12 cellular contexts compared by ENCODE assay signal in the genomic region with DNA sequence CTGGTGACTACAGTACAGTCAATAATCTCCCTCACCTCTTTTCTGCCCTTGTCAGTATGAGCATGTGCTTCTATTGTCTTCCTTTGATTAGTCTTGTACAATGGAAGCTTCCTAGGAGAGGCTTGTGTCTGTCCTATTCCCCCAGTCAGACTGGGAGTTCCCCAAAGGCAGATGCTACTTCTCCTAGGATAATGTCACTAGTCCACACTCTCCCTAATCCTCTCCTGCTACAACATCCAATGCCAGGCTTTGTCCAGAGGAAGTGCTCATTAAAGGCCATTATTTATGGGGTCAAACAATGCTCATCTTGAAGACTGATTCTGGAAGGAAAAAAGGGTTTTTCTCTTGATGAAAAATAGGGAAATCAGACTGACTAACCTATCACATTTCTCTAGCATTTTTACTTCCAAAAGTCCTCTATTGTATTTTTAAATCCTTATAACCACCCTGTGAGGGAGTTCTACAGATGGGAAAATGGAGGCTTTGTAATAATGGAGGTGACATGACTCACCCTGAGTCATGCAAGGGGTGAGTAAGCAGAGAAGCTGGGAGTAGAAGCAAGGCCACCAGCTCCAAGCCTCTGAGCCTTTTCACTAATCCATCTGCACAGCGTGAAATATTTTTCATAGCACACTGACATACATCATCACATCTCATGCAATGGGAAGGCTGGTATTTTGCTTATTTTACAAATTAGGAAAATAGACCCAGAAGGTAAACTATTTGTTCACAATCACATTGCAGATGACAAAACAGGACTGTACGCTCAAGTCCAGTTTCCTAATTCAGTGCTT.
DNase-seq lines count a peak whose midpoint lies in the region; ATAC-seq and TF ChIP-seq lines count a peak whose summit lies in the region.
"Had no signal": no experiment of that assay in that cellular context is flagged by ENCODE, and none has a peak within 500 bp of the region (broad histone marks: within the 10 kb centered on the region; RNA-seq: fewer than 3 reads in every experiment).

No MANE protein-coding gene starts in this region.

- DNase-seq in activated naive CD8-positive, alpha-beta T cell treated with anti-CD3 and anti-CD28 coated beads, Interleukin-2, amount 50 U/mL, for 24 hours, result peak; percentile 3
- DNase-seq in activated naive CD8-positive, alpha-beta T cell treated with anti-CD3 and anti-CD28 coated beads for 36 hours, result no peak
- DNase-seq in NCI-H69 (lab: John Stamatoyannopoulos, UW), result peak; percentile 15
- DNase-seq in epithelial cell of esophagus (ENCODE audit: low read depth), result peak; percentile 63
- DNase-seq in smooth muscle cell of the brain vasculature (ENCODE audit: low read depth, low spot score), result peak; percentile 79
- no peak for DNase-seq in dermis blood vessel endothelial cell
- DNase-seq: CD8-positive, alpha-beta memory T cell; esophagus squamous epithelium had no signal

- H3K36me3 Mint-ChIP-seq in activated naive CD8-positive, alpha-beta T cell treated with anti-CD3 and anti-CD28 coated beads, Interleukin-2, amount 50 U/mL, for 24 hours (ENCODE audit: low read depth), result no peaks in the 10 kb centered on the region
- H3K36me3 Mint-ChIP-seq in activated naive CD8-positive, alpha-beta T cell treated with anti-CD3 and anti-CD28 coated beads for 36 hours, result no peaks in the 10 kb centered on the region
- H3K36me3 Mint-ChIP-seq: CD8-positive, alpha-beta memory T cell had no signal

- no peak overlapping the region for H3K4me3 ChIP-seq in epithelial cell of esophagus (ENCODE audit: low read length)
- H3K4me3 ChIP-seq: esophagus squamous epithelium had no signal

- ATAC-seq in activated naive CD8-positive, alpha-beta T cell treated with anti-CD3 and anti-CD28 coated beads, Interleukin-2, amount 50 U/mL, for 24 hours, result peak; percentile 73
- ATAC-seq in HG02610 (IDR thresholded peaks at IDR 0.05; ENCODE audit: unreplicated experiment) (no peak), HG02870 (IDR thresholded peaks at IDR 0.05; ENCODE audit: unreplicated experiment) (no peak)

- H3K4me3 Mint-ChIP-seq in activated naive CD8-positive, alpha-beta T cell treated with anti-CD3 and anti-CD28 coated beads, Interleukin-2, amount 50 U/mL, for 24 hours, result no peak overlapping the region
- H3K4me3 Mint-ChIP-seq in activated naive CD8-positive, alpha-beta T cell treated with anti-CD3 and anti-CD28 coated beads for 36 hours, result no peak overlapping the region
- H3K4me3 Mint-ChIP-seq: CD8-positive, alpha-beta memory T cell; nephron; T-helper 2 cell treated with Interferon-gamma antibody and Interleukin-4, amounts not matched to agents 5 μg/mL and 100 μg/mL, for 36 hours had no signal

- H3K27me3 Mint-ChIP-seq in activated naive CD8-positive, alpha-beta T cell treated with anti-CD3 and anti-CD28 coated beads, Interleukin-2, amount 50 U/mL, for 24 hours, result peaks cover 5% of the 10 kb centered on the region
- H3K27me3 Mint-ChIP-seq in activated naive CD8-positive, alpha-beta T cell treated with anti-CD3 and anti-CD28 coated beads for 36 hours, result peaks cover 6% of the 10 kb centered on the region

- no peak overlapping the region for H3K27ac Mint-ChIP-seq in activated naive CD8-positive, alpha-beta T cell treated with anti-CD3 and anti-CD28 coated beads, Interleukin-2, amount 50 U/mL, for 24 hours
- no peak overlapping the region for H3K27ac Mint-ChIP-seq in activated naive CD8-positive, alpha-beta T cell treated with anti-CD3 and anti-CD28 coated beads for 36 hours
- H3K27ac Mint-ChIP-seq: CD8-positive, alpha-beta memory T cell; nephron; T-helper 2 cell treated with Interferon-gamma antibody and Interleukin-4, amounts not matched to agents 5 μg/mL and 100 μg/mL, for 36 hours had no signal

- no peaks in the 10 kb centered on the region for H3K9me3 Mint-ChIP-seq in activated naive CD8-positive, alpha-beta T cell treated with anti-CD3 and anti-CD28 coated beads, Interleukin-2, amount 50 U/mL, for 24 hours
- H3K9me3 Mint-ChIP-seq in activated naive CD8-positive, alpha-beta T cell treated with anti-CD3 and anti-CD28 coated beads for 36 hours, result peaks cover 1% of the 10 kb centered on the region
- H3K9me3 Mint-ChIP-seq: nephron; T-helper 2 cell treated with Interferon-gamma antibody and Interleukin-4, amounts not matched to agents 5 μg/mL and 100 μg/mL, for 36 hours had no signal

- TF ChIP-seq CTCF in epithelial cell of esophagus (IDR thresholded peaks at IDR 0.05; ENCODE audit: insufficient read depth, low read depth, low read length, missing control alignments), result no peak

- no peaks in the 10 kb centered on the region for H3K4me1 Mint-ChIP-seq in activated naive CD8-positive, alpha-beta T cell treated with anti-CD3 and anti-CD28 coated beads, Interleukin-2, amount 50 U/mL, for 24 hours
- H3K4me1 Mint-ChIP-seq in activated naive CD8-positive, alpha-beta T cell treated with anti-CD3 and anti-CD28 coated beads for 36 hours, result no peaks in the 10 kb centered on the region
- H3K4me1 Mint-ChIP-seq: CD8-positive, alpha-beta memory T cell; nephron had no signal

Comparison
In these comparisons a context has a peak if more than half of its experiments do, and no peak if none do; other contexts are left out.
1. DNase-seq: peak in activated naive CD8-positive, alpha-beta T cell treated with anti-CD3 and anti-CD28 coated beads, Interleukin-2, amount 50 U/mL, for 24 hours (single experiment), NCI-H69 (single experiment), epithelial cell of esophagus (single experiment) and smooth muscle cell of the brain vasculature (single experiment); none in activated naive CD8-positive, alpha-beta T cell treated with anti-CD3 and anti-CD28 coated beads for 36 hours (single experiment) and dermis blood vessel endothelial cell (single experiment).